ENCODE assay signal across 1 cellular context in the genomic region with DNA sequence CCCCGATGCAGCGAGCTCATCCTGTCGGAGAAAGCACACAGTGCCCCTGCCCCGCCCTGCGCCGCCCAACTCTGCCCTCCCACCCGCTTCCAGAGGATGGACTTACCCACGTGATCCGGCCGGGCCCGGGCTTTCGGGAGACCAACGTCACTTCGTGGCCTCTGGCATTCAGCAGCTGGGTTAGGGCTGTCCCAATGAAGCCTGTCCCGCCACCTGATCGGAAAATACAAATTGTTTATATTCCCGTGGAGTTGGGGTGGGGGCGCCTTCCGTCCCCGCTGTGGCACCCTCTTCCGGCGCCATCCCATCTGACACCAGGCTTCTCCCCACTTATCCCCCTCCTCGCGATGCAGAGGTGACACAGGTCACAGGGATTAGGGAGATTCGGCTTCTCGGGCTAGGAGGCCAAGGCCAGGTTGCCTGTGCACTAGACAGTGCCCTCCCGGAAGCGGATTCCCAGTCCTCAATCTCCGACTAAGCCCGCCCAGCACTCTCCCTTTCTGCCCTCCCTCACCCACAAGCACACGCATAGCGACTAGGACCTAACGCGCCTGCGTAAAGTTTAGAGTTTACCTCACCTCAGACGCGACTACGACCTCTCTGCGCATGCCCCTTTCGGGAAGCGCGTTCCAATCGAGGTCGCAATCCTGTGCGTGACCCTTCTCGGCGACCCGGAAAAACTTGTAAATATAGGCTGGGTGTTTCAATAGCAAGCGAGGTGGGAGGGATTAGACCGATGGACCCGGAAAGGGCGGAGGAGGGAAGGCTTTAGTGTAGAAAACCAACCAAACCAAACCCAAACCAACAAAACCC.
A peak's percentile ranks its signal among the peaks of the same experiment; 100 is the strongest.
TF ChIP-seq lines count a peak whose summit lies in the region.

A gene with protein sequence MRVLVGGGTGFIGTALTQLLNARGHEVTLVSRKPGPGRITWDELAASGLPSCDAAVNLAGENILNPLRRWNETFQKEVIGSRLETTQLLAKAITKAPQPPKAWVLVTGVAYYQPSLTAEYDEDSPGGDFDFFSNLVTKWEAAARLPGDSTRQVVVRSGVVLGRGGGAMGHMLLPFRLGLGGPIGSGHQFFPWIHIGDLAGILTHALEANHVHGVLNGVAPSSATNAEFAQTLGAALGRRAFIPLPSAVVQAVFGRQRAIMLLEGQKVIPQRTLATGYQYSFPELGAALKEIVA (minus strand): TSS at position 537 of the 813 bp plus-strand sequence. CDS start 7 bp downstream, at position 530.

TF ChIP-seq in GM23338, 12 proteins besides CTCF, POLR2A, EP300 and RAD21:
- TF ChIP-seq CREB1 (CRISPR knock-in tag; IDR thresholded peaks at IDR 0.05; ENCODE audit: low read depth) (peak; percentile 64), ZNF331 (CRISPR knock-in tag; IDR thresholded peaks at IDR 0.05; ENCODE audit: low read depth) (no peak), EZH2 (IDR thresholded peaks at IDR 0.05; ENCODE audit: low read depth, unreplicated experiment) (no peak), JUNB (IDR thresholded peaks at IDR 0.05; ENCODE audit: unreplicated experiment) (no peak), POLR2AphosphoS5 (IDR thresholded peaks at IDR 0.05; ENCODE audit: low read depth) (peak; percentile 56), EZH2phosphoT487 (IDR thresholded peaks at IDR 0.05; ENCODE audit: unreplicated experiment) (no peak), STAT1 (IDR thresholded peaks at IDR 0.05; ENCODE audit: unreplicated experiment) (no peak), NANOG (IDR thresholded peaks at IDR 0.05; ENCODE audit: borderline replicate concordance) (no peak), ZNF114 (CRISPR knock-in tag; IDR thresholded peaks at IDR 0.05) (no peak)
- TF ChIP-seq, protein P1, sequence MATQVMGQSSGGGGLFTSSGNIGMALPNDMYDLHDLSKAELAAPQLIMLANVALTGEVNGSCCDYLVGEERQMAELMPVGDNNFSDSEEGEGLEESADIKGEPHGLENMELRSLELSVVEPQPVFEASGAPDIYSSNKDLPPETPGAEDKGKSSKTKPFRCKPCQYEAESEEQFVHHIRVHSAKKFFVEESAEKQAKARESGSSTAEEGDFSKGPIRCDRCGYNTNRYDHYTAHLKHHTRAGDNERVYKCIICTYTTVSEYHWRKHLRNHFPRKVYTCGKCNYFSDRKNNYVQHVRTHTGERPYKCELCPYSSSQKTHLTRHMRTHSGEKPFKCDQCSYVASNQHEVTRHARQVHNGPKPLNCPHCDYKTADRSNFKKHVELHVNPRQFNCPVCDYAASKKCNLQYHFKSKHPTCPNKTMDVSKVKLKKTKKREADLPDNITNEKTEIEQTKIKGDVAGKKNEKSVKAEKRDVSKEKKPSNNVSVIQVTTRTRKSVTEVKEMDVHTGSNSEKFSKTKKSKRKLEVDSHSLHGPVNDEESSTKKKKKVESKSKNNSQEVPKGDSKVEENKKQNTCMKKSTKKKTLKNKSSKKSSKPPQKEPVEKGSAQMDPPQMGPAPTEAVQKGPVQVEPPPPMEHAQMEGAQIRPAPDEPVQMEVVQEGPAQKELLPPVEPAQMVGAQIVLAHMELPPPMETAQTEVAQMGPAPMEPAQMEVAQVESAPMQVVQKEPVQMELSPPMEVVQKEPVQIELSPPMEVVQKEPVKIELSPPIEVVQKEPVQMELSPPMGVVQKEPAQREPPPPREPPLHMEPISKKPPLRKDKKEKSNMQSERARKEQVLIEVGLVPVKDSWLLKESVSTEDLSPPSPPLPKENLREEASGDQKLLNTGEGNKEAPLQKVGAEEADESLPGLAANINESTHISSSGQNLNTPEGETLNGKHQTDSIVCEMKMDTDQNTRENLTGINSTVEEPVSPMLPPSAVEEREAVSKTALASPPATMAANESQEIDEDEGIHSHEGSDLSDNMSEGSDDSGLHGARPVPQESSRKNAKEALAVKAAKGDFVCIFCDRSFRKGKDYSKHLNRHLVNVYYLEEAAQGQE (IDR thresholded peaks at IDR 0.05; ENCODE audit: unreplicated experiment), result no peak
- TF ChIP-seq, protein P2, sequence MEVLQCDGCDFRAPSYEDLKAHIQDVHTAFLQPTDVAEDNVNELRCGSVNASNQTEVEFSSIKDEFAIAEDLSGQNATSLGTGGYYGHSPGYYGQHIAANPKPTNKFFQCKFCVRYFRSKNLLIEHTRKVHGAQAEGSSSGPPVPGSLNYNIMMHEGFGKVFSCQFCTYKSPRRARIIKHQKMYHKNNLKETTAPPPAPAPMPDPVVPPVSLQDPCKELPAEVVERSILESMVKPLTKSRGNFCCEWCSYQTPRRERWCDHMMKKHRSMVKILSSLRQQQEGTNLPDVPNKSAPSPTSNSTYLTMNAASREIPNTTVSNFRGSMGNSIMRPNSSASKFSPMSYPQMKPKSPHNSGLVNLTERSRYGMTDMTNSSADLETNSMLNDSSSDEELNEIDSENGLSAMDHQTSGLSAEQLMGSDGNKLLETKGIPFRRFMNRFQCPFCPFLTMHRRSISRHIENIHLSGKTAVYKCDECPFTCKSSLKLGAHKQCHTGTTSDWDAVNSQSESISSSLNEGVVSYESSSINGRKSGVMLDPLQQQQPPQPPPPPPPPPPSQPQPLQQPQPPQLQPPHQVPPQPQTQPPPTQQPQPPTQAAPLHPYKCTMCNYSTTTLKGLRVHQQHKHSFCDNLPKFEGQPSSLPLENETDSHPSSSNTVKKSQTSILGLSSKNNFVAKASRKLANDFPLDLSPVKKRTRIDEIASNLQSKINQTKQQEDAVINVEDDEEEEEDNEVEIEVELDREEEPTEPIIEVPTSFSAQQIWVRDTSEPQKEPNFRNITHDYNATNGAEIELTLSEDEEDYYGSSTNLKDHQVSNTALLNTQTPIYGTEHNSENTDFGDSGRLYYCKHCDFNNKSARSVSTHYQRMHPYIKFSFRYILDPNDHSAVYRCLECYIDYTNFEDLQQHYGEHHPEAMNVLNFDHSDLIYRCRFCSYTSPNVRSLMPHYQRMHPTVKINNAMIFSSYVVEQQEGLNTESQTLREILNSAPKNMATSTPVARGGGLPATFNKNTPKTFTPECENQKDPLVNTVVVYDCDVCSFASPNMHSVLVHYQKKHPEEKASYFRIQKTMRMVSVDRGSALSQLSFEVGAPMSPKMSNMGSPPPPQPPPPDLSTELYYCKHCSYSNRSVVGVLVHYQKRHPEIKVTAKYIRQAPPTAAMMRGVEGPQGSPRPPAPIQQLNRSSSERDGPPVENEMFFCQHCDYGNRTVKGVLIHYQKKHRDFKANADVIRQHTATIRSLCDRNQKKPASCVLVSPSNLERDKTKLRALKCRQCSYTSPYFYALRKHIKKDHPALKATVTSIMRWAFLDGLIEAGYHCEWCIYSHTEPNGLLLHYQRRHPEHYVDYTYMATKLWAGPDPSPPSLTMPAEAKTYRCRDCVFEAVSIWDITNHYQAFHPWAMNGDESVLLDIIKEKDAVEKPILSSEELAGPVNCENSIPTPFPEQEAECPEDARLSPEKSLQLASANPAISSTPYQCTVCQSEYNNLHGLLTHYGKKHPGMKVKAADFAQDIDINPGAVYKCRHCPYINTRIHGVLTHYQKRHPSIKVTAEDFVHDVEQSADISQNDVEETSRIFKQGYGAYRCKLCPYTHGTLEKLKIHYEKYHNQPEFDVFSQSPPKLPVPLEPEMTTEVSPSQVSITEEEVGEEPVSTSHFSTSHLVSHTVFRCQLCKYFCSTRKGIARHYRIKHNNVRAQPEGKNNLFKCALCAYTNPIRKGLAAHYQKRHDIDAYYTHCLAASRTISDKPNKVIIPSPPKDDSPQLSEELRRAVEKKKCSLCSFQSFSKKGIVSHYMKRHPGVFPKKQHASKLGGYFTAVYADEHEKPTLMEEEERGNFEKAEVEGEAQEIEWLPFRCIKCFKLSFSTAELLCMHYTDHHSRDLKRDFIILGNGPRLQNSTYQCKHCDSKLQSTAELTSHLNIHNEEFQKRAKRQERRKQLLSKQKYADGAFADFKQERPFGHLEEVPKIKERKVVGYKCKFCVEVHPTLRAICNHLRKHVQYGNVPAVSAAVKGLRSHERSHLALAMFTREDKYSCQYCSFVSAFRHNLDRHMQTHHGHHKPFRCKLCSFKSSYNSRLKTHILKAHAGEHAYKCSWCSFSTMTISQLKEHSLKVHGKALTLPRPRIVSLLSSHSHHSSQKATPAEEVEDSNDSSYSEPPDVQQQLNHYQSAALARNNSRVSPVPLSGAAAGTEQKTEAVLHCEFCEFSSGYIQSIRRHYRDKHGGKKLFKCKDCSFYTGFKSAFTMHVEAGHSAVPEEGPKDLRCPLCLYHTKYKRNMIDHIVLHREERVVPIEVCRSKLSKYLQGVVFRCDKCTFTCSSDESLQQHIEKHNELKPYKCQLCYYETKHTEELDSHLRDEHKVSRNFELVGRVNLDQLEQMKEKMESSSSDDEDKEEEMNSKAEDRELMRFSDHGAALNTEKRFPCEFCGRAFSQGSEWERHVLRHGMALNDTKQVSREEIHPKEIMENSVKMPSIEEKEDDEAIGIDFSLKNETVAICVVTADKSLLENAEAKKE (CRISPR knock-in tag; IDR thresholded peaks at IDR 0.05), result no peak
- TF ChIP-seq, protein P3, sequence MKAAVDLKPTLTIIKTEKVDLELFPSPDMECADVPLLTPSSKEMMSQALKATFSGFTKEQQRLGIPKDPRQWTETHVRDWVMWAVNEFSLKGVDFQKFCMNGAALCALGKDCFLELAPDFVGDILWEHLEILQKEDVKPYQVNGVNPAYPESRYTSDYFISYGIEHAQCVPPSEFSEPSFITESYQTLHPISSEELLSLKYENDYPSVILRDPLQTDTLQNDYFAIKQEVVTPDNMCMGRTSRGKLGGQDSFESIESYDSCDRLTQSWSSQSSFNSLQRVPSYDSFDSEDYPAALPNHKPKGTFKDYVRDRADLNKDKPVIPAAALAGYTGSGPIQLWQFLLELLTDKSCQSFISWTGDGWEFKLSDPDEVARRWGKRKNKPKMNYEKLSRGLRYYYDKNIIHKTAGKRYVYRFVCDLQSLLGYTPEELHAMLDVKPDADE (IDR thresholded peaks at IDR 0.05), result peak; percentile 63; the same call in 1 of the 2 replicates
